8 cellular contexts compared by ENCODE assay signal in the genomic region with DNA sequence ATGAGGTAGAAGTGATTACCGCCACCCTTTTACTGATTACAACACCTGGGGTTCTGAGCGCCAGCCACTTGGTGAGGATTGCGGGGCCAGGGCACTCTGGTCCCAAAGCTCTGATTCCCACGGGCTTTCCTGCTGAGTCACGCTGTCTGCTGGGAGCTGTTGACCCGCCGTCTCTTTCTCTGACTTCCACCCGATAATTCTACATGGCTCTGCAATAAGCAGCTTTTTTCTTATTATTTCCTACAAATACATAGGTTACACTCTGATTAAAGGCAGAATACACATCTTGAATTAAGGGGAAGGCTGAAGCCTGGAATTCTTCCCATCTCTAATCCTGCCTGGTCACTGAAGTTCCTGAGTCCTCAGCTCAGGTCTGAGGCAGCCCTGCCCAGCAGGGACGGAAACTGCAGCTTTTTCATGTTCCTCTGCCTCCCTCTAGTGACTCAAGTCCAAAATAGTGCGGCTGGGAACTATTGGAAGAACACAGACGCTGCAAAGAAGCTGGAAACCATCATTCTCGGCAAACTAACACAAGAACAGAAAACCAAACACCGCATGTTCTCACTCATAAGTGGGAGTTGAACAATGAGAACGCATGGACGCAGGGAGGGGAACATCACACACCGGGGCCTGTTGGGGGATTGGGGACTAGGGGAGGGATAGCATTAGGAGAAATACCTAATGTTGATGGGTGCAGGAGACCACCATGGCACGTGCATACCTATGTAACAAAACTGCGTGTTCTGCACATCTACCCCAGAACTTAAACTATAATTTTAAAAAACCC.
DNase-seq lines count a peak whose midpoint lies in the region; ATAC-seq and TF ChIP-seq lines count a peak whose summit lies in the region.

No MANE protein-coding gene starts in this region.

- no peaks in the 10 kb centered on the region for H3K9me2 ChIP-seq in GM23248 (ENCODE audit: insufficient read depth)

- TF ChIP-seq CTCF in DND-41 (IDR thresholded peaks at IDR 0.05; ENCODE audit: borderline replicate concordance, extremely low read depth, low read length, poor library complexity, severe bottlenecking): peak; percentile 89
- TF ChIP-seq CTCF in cardiac muscle cell (IDR thresholded peaks at IDR 0.05; ENCODE audit: low read depth, low read length): peak; percentile 76
- peak; percentile 29 to 79 (median 71) for TF ChIP-seq CTCF in ovary (IDR thresholded peaks at IDR 0.05)

- H3K9ac ChIP-seq in DND-41 (ENCODE audit: low read depth, low read length) (peak overlapping the region; percentile 4; the same call in 1 of the 2 replicates), GM23248 (peak overlapping the region; percentile 56)

- H3K27ac ChIP-seq in DND-41 (ENCODE audit: low read length): no peak overlapping the region
- no peak overlapping the region for H3K27ac ChIP-seq in GM23248
- no peak overlapping the region for H3K27ac ChIP-seq in SJCRH30
- H3K27ac ChIP-seq in cardiac muscle cell: no peak overlapping the region
- H3K27ac ChIP-seq in ovary: no peak overlapping the region

- TF ChIP-seq EP300 in ovary (IDR thresholded peaks at IDR 0.05): no peak

- H4K20me1 ChIP-seq in DND-41 (ENCODE audit: insufficient read depth, low read length): no peaks in the 10 kb centered on the region
- H4K20me1 ChIP-seq in GM23248 (ENCODE audit: insufficient read depth): no peaks in the 10 kb centered on the region

- intact Hi-C loops in ovary (cut with DNase I): loop anchor here (2.0 to 5.0 kb wide), 7 partner anchors 179 to 294 kb away; a partner anchor contains a TSS

- H3K4me3 ChIP-seq in DND-41 (ENCODE audit: low read depth in 1 of 2, low read length in 2 of 2): no peak overlapping the region
- H3K4me3 ChIP-seq in GM23248: peak overlapping the region; percentile 69
- peak overlapping the region; percentile 33 for H3K4me3 ChIP-seq in MG63
- H3K4me3 ChIP-seq in SJCRH30: peak overlapping the region; percentile 34
- peak overlapping the region; percentile 7 for H3K4me3 ChIP-seq in cardiac muscle cell
- peak overlapping the region; percentile 13 for H3K4me3 ChIP-seq in ovary

- H3K27me3 ChIP-seq in DND-41 (ENCODE audit: insufficient read depth, low read length, poor library complexity): no peaks in the 10 kb centered on the region
- peaks cover 19% of the 10 kb centered on the region for H3K27me3 ChIP-seq in GM23248 (replicated peaks; ENCODE audit: insufficient read depth)
- H3K27me3 ChIP-seq in MG63: 0 out of 2 replicates have a peak, but pooled peaks cover 3% of the 10 kb centered on the region
- H3K27me3 ChIP-seq in SJCRH30: no peaks in the 10 kb centered on the region
- H3K27me3 ChIP-seq in cardiac muscle cell: no peaks in the 10 kb centered on the region
- no peaks in the 10 kb centered on the region for H3K27me3 ChIP-seq in ovary

- no peaks in the 10 kb centered on the region for H3K9me3 ChIP-seq in DND-41 (ENCODE audit: insufficient read depth, low read length, severe bottlenecking)
- no peaks in the 10 kb centered on the region for H3K9me3 ChIP-seq in GM23248 (ENCODE audit: low read depth)
- no peaks in the 10 kb centered on the region for H3K9me3 ChIP-seq in MG63
- H3K9me3 ChIP-seq in SJCRH30 (replicated peaks): no peaks in the 10 kb centered on the region
- H3K9me3 ChIP-seq in cardiac muscle cell (ENCODE audit: low read depth): no peaks in the 10 kb centered on the region
- H3K9me3 ChIP-seq in ovary: no peaks in the 10 kb centered on the region

- peak; percentile 96 for ATAC-seq in DND-41 (ENCODE audit: insufficient read depth, low read depth)
- no peak for ATAC-seq in HG03571 (IDR thresholded peaks at IDR 0.05; ENCODE audit: unreplicated experiment)

- H3K79me2 ChIP-seq in DND-41 (ENCODE audit: insufficient read depth, low read length) (no peaks in the 10 kb centered on the region), GM23248 (ENCODE audit: insufficient read depth) (no peaks in the 10 kb centered on the region)

- H3F3A ChIP-seq in GM23248 (ENCODE audit: insufficient read depth): peaks cover 17% of the 10 kb centered on the region

- in situ Hi-C loops in GM23248 (cut with MboI): no loop called here

- no peak for TF ChIP-seq POLR2A in ovary (IDR thresholded peaks at IDR 0.05)

- H2AFZ ChIP-seq in DND-41 (ENCODE audit: low read depth, low read length): no peak overlapping the region
- peak overlapping the region; percentile 72 for H2AFZ ChIP-seq in GM23248

- no peaks in the 10 kb centered on the region for H3K36me3 ChIP-seq in DND-41 (ENCODE audit: insufficient read depth, low read length)
- H3K36me3 ChIP-seq in GM23248 (ENCODE audit: low read depth): no peaks in the 10 kb centered on the region
- no peaks in the 10 kb centered on the region for H3K36me3 ChIP-seq in MG63
- H3K36me3 ChIP-seq in SJCRH30: no peaks in the 10 kb centered on the region
- no peaks in the 10 kb centered on the region for H3K36me3 ChIP-seq in cardiac muscle cell
- H3K36me3 ChIP-seq in ovary: no peaks in the 10 kb centered on the region

- whole genome bisulfite sequencing in GM23248 (ENCODE audit: low coverage in 1 of 2, low lambda C conversion rate in 2 of 2, missing lambda C conversion rate in 2 of 2), 2 experiments: 1 to 3% methylated on average over 18 of the region's 18 CpGs
- WGBS in ovary, 3 donors: 3 to 11% (median 5%) methylated on average over 18 of the region's 18 CpGs

- DNase-seq in DND-41 (peak; percentile 66), GM23248 (peak; percentile 96), MG63 (peak; percentile 71), SJCRH30 (peak; percentile 67 to 84), amniotic epithelial cell (ENCODE audit: low read depth) (peak; percentile 87), cardiac muscle cell (ENCODE audit: low read depth in 1 of 2, low spot score in 1 of 2) (peak; percentile 89 to 94), ovary (peak; percentile 68 to 79 (median 70))

- H3K4me1 ChIP-seq in DND-41 (ENCODE audit: insufficient read depth, low read length) (peaks cover 12% of the 10 kb centered on the region), GM23248 (ENCODE audit: insufficient read depth) (peaks cover 8% of the 10 kb centered on the region), SJCRH30 (no peaks in the 10 kb centered on the region), cardiac muscle cell (ENCODE audit: low read depth) (peaks cover 8% of the 10 kb centered on the region), ovary (ENCODE audit: insufficient read depth) (peaks cover 2% of the 10 kb centered on the region)

- H3K4me2 ChIP-seq in DND-41 (ENCODE audit: insufficient read depth, low read length) (peak overlapping the region; percentile 28), GM23248 (ENCODE audit: unreplicated experiment) (peak overlapping the region; percentile 84)

Comparison
In these comparisons a context has a peak if more than half of its experiments do, and no peak if none do; other contexts are left out.
1. H3K4me3 ChIP-seq: peak in GM23248 (single experiment), MG63 (single experiment), SJCRH30 (single experiment), cardiac muscle cell (single experiment) and ovary (single experiment); none in DND-41 (0 of 2).
2. Peak in every context shown above with its lines, with median percentiles within 50 percentile points of each other: DNase-seq and CTCF ChIP-seq.